10 cellular contexts compared by ENCODE assay signal in genomic region chr12:113247123-113248045, GRCh38. TPM values are rescaled to one million over a fixed set of nuclear protein-coding genes. Genes with fewer than 3 reads are reported as not detected.
A peak's percentile ranks its signal among the peaks of the same experiment; 100 is the strongest.
DNase-seq lines count a peak whose midpoint lies in the region; ATAC-seq and TF ChIP-seq lines count a peak whose summit lies in the region.
"Had no signal": no experiment of that assay in that cellular context is flagged by ENCODE, and none has a peak within 500 bp of the region (broad histone marks: within the 10 kb centered on the region; RNA-seq: fewer than 3 reads in every experiment).

No MANE protein-coding gene starts in this region.

- no peak for TF ChIP-seq POLR2A in breast epithelium (IDR thresholded peaks at IDR 0.05)

- no peaks in the 10 kb centered on the region for H3K9me3 Mint-ChIP-seq in activated naive CD8-positive, alpha-beta T cell treated with anti-CD3 and anti-CD28 coated beads for 36 hours

- H3K36me3 Mint-ChIP-seq in activated naive CD8-positive, alpha-beta T cell treated with anti-CD3 and anti-CD28 coated beads for 36 hours = peaks cover 18% of the 10 kb centered on the region

- no peak overlapping the region for H3K4me3 Mint-ChIP-seq in activated naive CD8-positive, alpha-beta T cell treated with anti-CD3 and anti-CD28 coated beads for 36 hours

- no peaks in the 10 kb centered on the region; the same call in 1 of the 2 replicates for H3K36me3 ChIP-seq in MG63
- no peaks in the 10 kb centered on the region for H3K36me3 ChIP-seq in breast epithelium
- H3K36me3 ChIP-seq in mucosa of rectum (ENCODE audit: control insufficient read depth in 2 of 2, insufficient read depth in 2 of 2, low read length in 2 of 2) = peaks cover 28 to 38% of the 10 kb centered on the region in 2 donors

- no peak for ATAC-seq in GM21825 (IDR thresholded peaks at IDR 0.05; ENCODE audit: unreplicated experiment)

- H3K4me1 ChIP-seq in breast epithelium = peaks cover 8 to 53% of the 10 kb centered on the region in 2 donors
- H3K4me1 ChIP-seq in mucosa of rectum (ENCODE audit: control insufficient read depth in 2 of 2, insufficient read depth in 2 of 2, low read length in 2 of 2) = peaks cover 42 to 49% of the 10 kb centered on the region in 2 donors

- DNase-seq in A172 (ENCODE audit: low spot score) = peak; percentile 35
- DNase-seq in MG63 = peak; percentile 33
- DNase-seq in breast epithelium (ENCODE audit: low spot score in 2 of 2) = no peak
- DNase-seq in activated naive CD8-positive, alpha-beta T cell treated with anti-CD3 and anti-CD28 coated beads for 36 hours = no peak
- no peak for DNase-seq in foreskin melanocyte
- no peak for DNase-seq in NCI-H2029 treated with DMSO at 0.1 percent for 48 hours (lab: John Stamatoyannopoulos, UW)
- DNase-seq: Karpas-422; stimulated activated CD4-positive, alpha-beta T cell treated with anti-CD3 and anti-CD28 coated beads, Interleukin-2, amount 100 ng/mL, for 24 hours had no signal

- TF ChIP-seq CTCF in breast epithelium (IDR thresholded peaks at IDR 0.05) = no peak

- H3K27me3 ChIP-seq in MG63 (no peaks in the 10 kb centered on the region), breast epithelium (no peaks in the 10 kb centered on the region), mucosa of rectum (ENCODE audit: control insufficient read depth in 2 of 2, insufficient read depth in 2 of 2, low read length in 2 of 2) (no peaks in the 10 kb centered on the region)

- intact Hi-C loops in breast epithelium (cut with DNase I; ENCODE audit: low total_unique reads) = no loop called here

- no peaks in the 10 kb centered on the region for H3K4me1 Mint-ChIP-seq in activated naive CD8-positive, alpha-beta T cell treated with anti-CD3 and anti-CD28 coated beads for 36 hours

- H3K4me3 ChIP-seq in MG63 (no peak overlapping the region), breast epithelium (peak overlapping the region in 1 of 3 donors; percentile 54), mucosa of rectum (ENCODE audit: low read length in 2 of 2) (no peak overlapping the region)

- H3K9ac ChIP-seq in mucosa of rectum (ENCODE audit: low read depth in 1 of 2, low read length in 2 of 2) = peak overlapping the region; percentile 34 to 63

- H3K27ac ChIP-seq in breast epithelium (peak overlapping the region; percentile 93 to 94), mucosa of rectum (ENCODE audit: low read depth in 2 of 2, low read length in 2 of 2) (peak overlapping the region; percentile 88 to 90)

- no peaks in the 10 kb centered on the region for H3K9me3 ChIP-seq in MG63
- H3K9me3 ChIP-seq in breast epithelium = no peaks in the 10 kb centered on the region
- H3K9me3 ChIP-seq in mucosa of rectum (ENCODE audit: control insufficient read depth in 2 of 2, low read length in 2 of 2) = no peaks in the 10 kb centered on the region

- no peaks in the 10 kb centered on the region for H3K27me3 Mint-ChIP-seq in activated naive CD8-positive, alpha-beta T cell treated with anti-CD3 and anti-CD28 coated beads for 36 hours

- H3K27ac Mint-ChIP-seq in activated naive CD8-positive, alpha-beta T cell treated with anti-CD3 and anti-CD28 coated beads for 36 hours = no peak overlapping the region

RNA-seq across cellular contexts. Expression of gene TPCN1, which starts 26.1 kb away (rescaled TPM):
- total RNA-seq in A172 (2014; rRNA removed; shearing (Covaris generic)) = 8.9 and 13.3 TPM in 2 replicates
- total RNA-seq in MG63 (2014; rRNA removed; shearing (Covaris generic); ENCODE audit: low replicate concordance) = 3.9 and 5.4 TPM in 2 replicates
- total RNA-seq in breast epithelium = 10 to 100 TPM; 46.9 to 71.7 (median 59.5) TPM
- total RNA-seq in activated naive CD8-positive, alpha-beta T cell treated with anti-CD3 and anti-CD28 coated beads for 36 hours = 10 to 100 TPM; 20.5 to 25.0 TPM

Comparison
In these comparisons a context has a peak if more than half of its experiments do, and no peak if none do; other contexts are left out.
1. DNase-seq: peak in A172 (single experiment) and MG63 (single experiment); none in breast epithelium (0 of 2), activated naive CD8-positive, alpha-beta T cell treated with anti-CD3 and anti-CD28 coated beads for 36 hours (single experiment), foreskin melanocyte (single experiment) and NCI-H2029 treated with DMSO at 0.1 percent for 48 hours (single experiment).